In genomic region chr5:141491323-141492167, GRCh38 we compare ENCODE assay signal across 9 cellular contexts. TPM values are rescaled to one million over a fixed set of nuclear protein-coding genes. Genes with fewer than 3 reads are reported as not detected.
DNase-seq lines count a peak whose midpoint lies in the region; ATAC-seq and TF ChIP-seq lines count a peak whose summit lies in the region.
"Had no signal": no experiment of that assay in that cellular context is flagged by ENCODE, and none has a peak within 500 bp of the region (broad histone marks: within the 10 kb centered on the region; RNA-seq: fewer than 3 reads in every experiment).

No MANE protein-coding gene starts in this region.

- CTCF ChIA-PET in WTC11 (lab: Charles Lee), result interaction anchor here (0.8 to 6.8 kb wide), 16 partner anchors 8 to 299 kb away, joined by 3 to 113 read pairs (median 7); partner anchors contain the start of genes PCDHB10, PCDHB14, PCDHB15 and PCDHGA10

- no peaks in the 10 kb centered on the region for H3K9me3 Mint-ChIP-seq in WTC11
- no peaks in the 10 kb centered on the region for H3K9me3 Mint-ChIP-seq in memory B cell

- H3K4me3 ChIP-seq in GM06990 (replicated peaks; ENCODE audit: low read depth, low read length), result peak overlapping the region; percentile 52

- POLR2A ChIA-PET in WTC11 (lab: Charles Lee), result interaction anchor here (1.0 to 1.7 kb wide), 2 partner anchors 16 to 74 kb away, joined by 3 to 4 read pairs; partner anchors contain the start of genes PCDHGB7 and PCDHGC3

- H3K36me3 ChIP-seq in GM06990 (ENCODE audit: control insufficient read depth, insufficient read depth, low read length), result no peaks in the 10 kb centered on the region; the same call in none of the 2 replicates

- peaks cover 57% of the 10 kb centered on the region for H3K4me1 Mint-ChIP-seq in WTC11
- H3K4me1 Mint-ChIP-seq in memory B cell, result peaks cover 12% of the 10 kb centered on the region

- ATAC-seq in GM21526 (IDR thresholded peaks at IDR 0.05; ENCODE audit: low FRiP score, unreplicated experiment) (peak; percentile 29), WTC11 (peak; percentile 29), memory B cell (ENCODE audit: low read depth) (peak; percentile 11), HG02623 (IDR thresholded peaks at IDR 0.05; ENCODE audit: unreplicated experiment) (no peak), HG03565 (IDR thresholded peaks at IDR 0.05; ENCODE audit: unreplicated experiment) (no peak)

- no peak overlapping the region for H3K27ac Mint-ChIP-seq in WTC11
- peak overlapping the region; percentile 73 for H3K27ac Mint-ChIP-seq in memory B cell

- H3K4me3 Mint-ChIP-seq in WTC11 (peak overlapping the region; percentile 66), memory B cell (peak overlapping the region; percentile 88)

- DNase-seq in GM06990 (ENCODE audit: extremely low read depth, insufficient read length) (no peak), WTC11 (ENCODE audit: low spot score) (peak; percentile 44), memory B cell (ENCODE audit: low spot score in 2 of 2) (no peak), NCI-H446 (lab: John Stamatoyannopoulos, UW) (no peak)
- no peak for DNase-seq in activated effector memory CD4-positive, alpha-beta T cell treated with Interleukin-2 at 50 U/mL for 16 hours

- TF ChIP-seq CTCF in GM06990 (IDR thresholded peaks at IDR 0.05; ENCODE audit: insufficient read depth, low read length, poor library complexity, severe bottlenecking) (peak; percentile 10), WTC11 (IDR thresholded peaks at IDR 0.05) (no peak)

- H3K27me3 Mint-ChIP-seq in WTC11 (ENCODE audit: low read depth) (peaks cover 60% of the 10 kb centered on the region), memory B cell (peaks cover 26% of the 10 kb centered on the region)

- no peaks in the 10 kb centered on the region; the same call in 1 of the 2 replicates for H3K27me3 ChIP-seq in GM06990 (replicated peaks; ENCODE audit: control insufficient read depth, insufficient read depth, low read length)

- H3K36me3 Mint-ChIP-seq in WTC11 (peaks cover 13% of the 10 kb centered on the region), memory B cell (peaks cover 4% of the 10 kb centered on the region)

TF ChIP-seq in WTC11, 78 proteins besides CTCF, POLR2A, EP300 and RAD21:
- TF ChIP-seq FOXP1 (CRISPR knock-in tag; IDR thresholded peaks at IDR 0.05; ENCODE audit: borderline replicate concordance) (no peak), MLX (CRISPR knock-in tag; IDR thresholded peaks at IDR 0.05) (no peak), ZNF219 (CRISPR knock-in tag; IDR thresholded peaks at IDR 0.05; ENCODE audit: borderline replicate concordance) (0 out of 2 replicates have a peak, but pooled peaks have one; percentile 10), ZNF121 (CRISPR knock-in tag; IDR thresholded peaks at IDR 0.05) (no peak)
- TF ChIP-seq, protein P1, sequence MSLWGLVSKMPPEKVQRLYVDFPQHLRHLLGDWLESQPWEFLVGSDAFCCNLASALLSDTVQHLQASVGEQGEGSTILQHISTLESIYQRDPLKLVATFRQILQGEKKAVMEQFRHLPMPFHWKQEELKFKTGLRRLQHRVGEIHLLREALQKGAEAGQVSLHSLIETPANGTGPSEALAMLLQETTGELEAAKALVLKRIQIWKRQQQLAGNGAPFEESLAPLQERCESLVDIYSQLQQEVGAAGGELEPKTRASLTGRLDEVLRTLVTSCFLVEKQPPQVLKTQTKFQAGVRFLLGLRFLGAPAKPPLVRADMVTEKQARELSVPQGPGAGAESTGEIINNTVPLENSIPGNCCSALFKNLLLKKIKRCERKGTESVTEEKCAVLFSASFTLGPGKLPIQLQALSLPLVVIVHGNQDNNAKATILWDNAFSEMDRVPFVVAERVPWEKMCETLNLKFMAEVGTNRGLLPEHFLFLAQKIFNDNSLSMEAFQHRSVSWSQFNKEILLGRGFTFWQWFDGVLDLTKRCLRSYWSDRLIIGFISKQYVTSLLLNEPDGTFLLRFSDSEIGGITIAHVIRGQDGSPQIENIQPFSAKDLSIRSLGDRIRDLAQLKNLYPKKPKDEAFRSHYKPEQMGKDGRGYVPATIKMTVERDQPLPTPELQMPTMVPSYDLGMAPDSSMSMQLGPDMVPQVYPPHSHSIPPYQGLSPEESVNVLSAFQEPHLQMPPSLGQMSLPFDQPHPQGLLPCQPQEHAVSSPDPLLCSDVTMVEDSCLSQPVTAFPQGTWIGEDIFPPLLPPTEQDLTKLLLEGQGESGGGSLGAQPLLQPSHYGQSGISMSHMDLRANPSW (CRISPR knock-in tag; conservative IDR thresholded peaks at IDR 0.05; ENCODE audit: low read depth), result no peak

RNA-seq across cellular contexts. Expression of gene PCDHGC5, which starts 2.7 kb away (rescaled TPM):
- 1.1 to 1.5 TPM (median 1.1 TPM) in 3 replicates for total RNA-seq in WTC11 (2021)
- total RNA-seq: T-helper 2 cell treated with Interferon-gamma antibody and Interleukin-4, amounts not matched to agents 100 ng/mL and 5 ng/mL, for 36 hours had no signal

RNA-seq across cellular contexts. Expression of gene PCDHGC4, which starts 6.7 kb away (rescaled TPM):
- 4.5 to 6.1 TPM (median 5.1 TPM) in 3 replicates for total RNA-seq in WTC11 (2021)

RNA-seq across cellular contexts. Expression of gene PCDHGC3, which starts 15.8 kb away (rescaled TPM):
- total RNA-seq in WTC11 (2021), result 28.1 to 29.4 TPM (median 29.1 TPM) in 3 replicates

Comparison
In these comparisons a context has a peak if more than half of its experiments do, and no peak if none do; other contexts are left out.
1. ATAC-seq: peak in GM21526 (single experiment), WTC11 (single experiment) and memory B cell (single experiment); none in HG02623 (single experiment) and HG03565 (single experiment).